25 cellular contexts compared by ENCODE assay signal in the genomic region with DNA sequence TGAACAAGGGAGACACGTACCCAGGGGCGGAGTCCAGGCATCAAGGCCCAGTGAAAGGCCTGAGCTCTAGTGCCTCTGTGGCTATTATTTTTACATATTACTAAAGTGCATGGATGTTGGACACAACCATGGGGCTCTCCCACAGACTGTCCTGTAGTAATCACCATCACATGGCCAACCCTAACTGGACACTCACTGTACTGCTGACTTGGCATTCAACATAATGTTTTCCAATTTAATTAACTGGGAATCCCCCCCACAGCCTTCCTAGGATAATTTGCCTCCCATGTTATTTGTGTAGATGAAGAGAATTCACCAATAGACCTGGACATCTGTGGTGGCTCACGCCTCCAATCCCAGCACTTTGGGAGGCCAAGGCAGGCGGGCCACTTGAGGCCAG.
"Had no signal": no experiment of that assay in that cellular context is flagged by ENCODE, and none has a peak within 500 bp of the region (broad histone marks: within the 10 kb centered on the region; RNA-seq: fewer than 3 reads in every experiment).

No MANE protein-coding gene starts in this region.

- H3K4me3 Mint-ChIP-seq: dendritic cell treated with granulocyte-macrophage colony-stimulating factor and Interleukin-4, amounts not matched to agents 40 ng/mL and 50 ng/mL, for 4 days; effector memory CD8-positive, alpha-beta T cell; endodermal cell had no signal

- FAIRE-seq: endometrium, islet of Langerhans, keratinocyte had no signal

- H3K9me3 ChIP-seq: colonic mucosa, esophagus squamous epithelium, gastrocnemius medialis, heart right ventricle, left lung, lower lobe of right lung had no signal

- H3K4me3 ChIP-seq: colonic mucosa, esophagus squamous epithelium, gastrocnemius medialis, heart right ventricle, left lung, lower lobe of right lung had no signal

- H3K9me3 Mint-ChIP-seq: dendritic cell treated with granulocyte-macrophage colony-stimulating factor and Interleukin-4, amounts not matched to agents 40 ng/mL and 50 ng/mL, for 4 days; effector memory CD8-positive, alpha-beta T cell; endodermal cell had no signal

- H3K27me3 Mint-ChIP-seq: dendritic cell treated with granulocyte-macrophage colony-stimulating factor and Interleukin-4, amounts not matched to agents 40 ng/mL and 50 ng/mL, for 4 days; effector memory CD8-positive, alpha-beta T cell had no signal

- ATAC-seq: effector memory CD8-positive, alpha-beta T cell; esophagus mucosa; left lung; lower lobe of right lung had no signal

- H3K27me3 ChIP-seq: colonic mucosa, esophagus squamous epithelium, gastrocnemius medialis, heart right ventricle, left lung had no signal

- DNase-seq: colonic mucosa; cortex of kidney; effector CD8-positive, alpha-beta T cell; effector memory CD8-positive, alpha-beta T cell; endodermal cell; erythroblast; esophagus squamous epithelium; foreskin fibroblast; foreskin melanocyte; gastrocnemius medialis; glutamatergic neuron; head of caudate nucleus; heart right ventricle; hippocampal formation; left lung; left ventricle myocardium superior; lower lobe of right lung; mesenchymal stem cell; midbrain had no signal

- H3K27ac Mint-ChIP-seq: endodermal cell had no signal

- H3K4me1 ChIP-seq: colonic mucosa, esophagus squamous epithelium, left lung, lower lobe of right lung had no signal

- H3K27ac ChIP-seq: colonic mucosa, epithelial cell of prostate, esophagus squamous epithelium, gastrocnemius medialis, left lung, lower lobe of right lung had no signal
